In genomic region chr10:96922978-96923948, GRCh38 we compare ENCODE assay signal across 21 cellular contexts.
DNase-seq lines count a peak whose midpoint lies in the region; ATAC-seq and TF ChIP-seq lines count a peak whose summit lies in the region.
"Had no signal": no experiment of that assay in that cellular context is flagged by ENCODE, and none has a peak within 500 bp of the region (broad histone marks: within the 10 kb centered on the region; RNA-seq: fewer than 3 reads in every experiment).

No MANE protein-coding gene starts in this region.

- ATAC-seq in stimulated activated naive CD8-positive, alpha-beta T cell treated with anti-CD3 and anti-CD28 coated beads, Interleukin-15, Interleukin-2, amounts not matched to agents 100 U/mL and 50 U/mL, for 24 hours = peak; percentile 79
- no peak for ATAC-seq in stimulated activated naive CD8-positive, alpha-beta T cell treated with anti-CD3 and anti-CD28 coated beads, Interleukin-15, amount 100 ng/mL, for 72 hours
- ATAC-seq in left colon (no peak), HG02642 (IDR thresholded peaks at IDR 0.05; ENCODE audit: poor library complexity, unreplicated experiment) (no peak)
- ATAC-seq: A549; CD8-positive, alpha-beta T cell had no signal

- peaks cover 4% of the 10 kb centered on the region for H3K36me3 Mint-ChIP-seq in chondrocyte (ENCODE audit: low read depth)
- H3K36me3 Mint-ChIP-seq in osteocyte (ENCODE audit: unreplicated experiment) = peaks cover 24% of the 10 kb centered on the region

- intact Hi-C loops in left colon (cut with DNase I, micrococcal nuclease) = no loop called here

- H3K27ac Mint-ChIP-seq in stimulated activated naive CD8-positive, alpha-beta T cell treated with anti-CD3 and anti-CD28 coated beads, Interleukin-15, amount 100 ng/mL, for 72 hours = no peak overlapping the region
- H3K27ac Mint-ChIP-seq in chondrocyte (ENCODE audit: unreplicated experiment) = peak overlapping the region; percentile 32
- no peak overlapping the region for H3K27ac Mint-ChIP-seq in osteocyte (ENCODE audit: unreplicated experiment)
- H3K27ac Mint-ChIP-seq: CD8-positive, alpha-beta T cell had no signal

- DNase-seq in stimulated activated naive CD8-positive, alpha-beta T cell treated with anti-CD3 and anti-CD28 coated beads, Interleukin-15, Interleukin-2, amounts not matched to agents 100 U/mL and 50 U/mL, for 24 hours = no peak
- DNase-seq in stimulated activated naive CD8-positive, alpha-beta T cell treated with anti-CD3 and anti-CD28 coated beads, Interleukin-15, amount 100 ng/mL, for 72 hours = no peak
- DNase-seq in chondrocyte (ENCODE audit: low spot score) (no peak), putamen (ENCODE audit: low spot score) (peak; percentile 5), osteocyte (ENCODE audit: extremely low spot score, unreplicated experiment) (no peak), left colon (no peak)
- DNase-seq: Calu3; CD8-positive, alpha-beta T cell; GF-D8; GOT3; KBM-7; NCI-H1105 treated with DMSO at 0.1 percent for 48 hours; NCI-H1694 treated with DMSO at 0.1 percent for 48 hours; NCI-H2107; NCI-H226; NCI-H524; NCI-H82; RPMI8226; SHP77 treated with DMSO at 0.1 percent for 48 hours had no signal

- H3K4me1 Mint-ChIP-seq in stimulated activated naive CD8-positive, alpha-beta T cell treated with anti-CD3 and anti-CD28 coated beads, Interleukin-15, amount 100 ng/mL, for 72 hours = peaks cover 46% of the 10 kb centered on the region
- H3K4me1 Mint-ChIP-seq in chondrocyte (ENCODE audit: low read depth) (peaks cover 16% of the 10 kb centered on the region), osteocyte (ENCODE audit: unreplicated experiment) (peaks cover 7% of the 10 kb centered on the region)

- no peaks in the 10 kb centered on the region for H3K27me3 Mint-ChIP-seq in stimulated activated naive CD8-positive, alpha-beta T cell treated with anti-CD3 and anti-CD28 coated beads, Interleukin-15, amount 100 ng/mL, for 72 hours
- H3K27me3 Mint-ChIP-seq in chondrocyte (ENCODE audit: low read depth) (no peaks in the 10 kb centered on the region), osteocyte (ENCODE audit: unreplicated experiment) (no peaks in the 10 kb centered on the region)

- no peak for TF ChIP-seq CTCF in chondrocyte (IDR thresholded peaks at IDR 0.05)
- TF ChIP-seq CTCF in osteocyte (IDR thresholded peaks at IDR 0.05) = no peak

- H3K4me3 Mint-ChIP-seq in stimulated activated naive CD8-positive, alpha-beta T cell treated with anti-CD3 and anti-CD28 coated beads, Interleukin-15, amount 100 ng/mL, for 72 hours = no peak overlapping the region
- H3K4me3 Mint-ChIP-seq in chondrocyte (ENCODE audit: unreplicated experiment) (no peak overlapping the region), osteocyte (ENCODE audit: unreplicated experiment) (no peak overlapping the region)
- H3K4me3 Mint-ChIP-seq: CD8-positive, alpha-beta T cell had no signal

- peaks cover 0 to 4% of the 10 kb centered on the region in 2 donors for H3K9me3 Mint-ChIP-seq in stimulated activated naive CD8-positive, alpha-beta T cell treated with anti-CD3 and anti-CD28 coated beads, Interleukin-15, amount 100 ng/mL, for 72 hours
- H3K9me3 Mint-ChIP-seq in chondrocyte (ENCODE audit: low read depth) = peaks cover 5% of the 10 kb centered on the region
- peaks cover 8% of the 10 kb centered on the region for H3K9me3 Mint-ChIP-seq in osteocyte (ENCODE audit: unreplicated experiment)
